11 cellular contexts compared by ENCODE assay signal in the genomic region with DNA sequence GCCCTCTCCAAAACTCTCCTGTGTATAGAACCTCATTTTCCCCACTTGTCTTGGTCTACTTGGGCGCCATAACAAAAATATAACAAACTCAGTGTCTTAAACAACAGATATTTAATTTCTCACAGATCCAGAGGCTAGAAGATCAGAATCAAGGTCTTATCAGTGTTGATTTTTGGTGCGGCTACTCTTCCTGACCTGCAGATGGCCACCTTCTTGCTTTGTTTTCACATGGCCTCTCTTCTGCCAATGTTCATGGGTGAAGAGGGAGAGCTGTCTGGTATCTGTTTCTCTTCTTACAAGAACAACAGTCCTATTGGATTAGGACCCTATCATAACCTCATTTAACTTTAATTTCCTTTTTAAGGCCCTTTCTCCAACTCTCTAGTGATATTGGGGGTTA.
DNase-seq lines count a peak whose midpoint lies in the region; ATAC-seq lines count a peak whose summit lies in the region.
"Had no signal": no experiment of that assay in that cellular context is flagged by ENCODE, and none has a peak within 500 bp of the region (broad histone marks: within the 10 kb centered on the region; RNA-seq: fewer than 3 reads in every experiment).

No MANE protein-coding gene starts in this region.

- H3K4me3 ChIP-seq in aorta (ENCODE audit: low read length in 2 of 2) = no peak overlapping the region
- H3K4me3 ChIP-seq: K562 had no signal

- no peak overlapping the region for H3K27ac ChIP-seq in aorta (ENCODE audit: low read depth in 1 of 2, low read length in 2 of 2)

- H3K4me1 ChIP-seq in aorta (ENCODE audit: control insufficient read depth in 1 of 2, insufficient read depth in 2 of 2, low read length in 2 of 2) = no peaks in the 10 kb centered on the region

- no peaks in the 10 kb centered on the region for H3K9me3 ChIP-seq in aorta (ENCODE audit: control insufficient read depth, low read length)

- DNase-seq in DMS53 treated with DMSO at 0.1 percent for 48 hours (lab: John Stamatoyannopoulos, UW; ENCODE audit: unreplicated experiment) (peak; percentile 38), HT-29 (ENCODE audit: low spot score) (peak; percentile 36), SW480 (ENCODE audit: low spot score) (peak; percentile 7), iPS-NIHi7 (ENCODE audit: extremely low spot score) (peak; percentile 23), aorta (no peak)
- DNase-seq in activated effector memory CD4-positive, alpha-beta T cell treated with anti-CD3 and anti-CD28 coated beads, Interleukin-2, amount 50 U/mL, for 16 hours = no peak
- DNase-seq: hippocampal formation; stimulated activated naive CD4-positive, alpha-beta T cell treated with Interleukin-2 at 50 U/mL for 16 hours had no signal

- H3K27me3 ChIP-seq in aorta (ENCODE audit: control insufficient read depth in 1 of 2, insufficient read depth in 2 of 2, low read length in 1 of 2) = no peaks in the 10 kb centered on the region

- 93 to 97% methylated on average over 2 of the region's 2 CpGs for WGBS in aorta, 2 donors

- H3K36me3 ChIP-seq in aorta (ENCODE audit: control insufficient read depth in 1 of 2, insufficient read depth in 2 of 2, low read length in 1 of 2) = no peaks in the 10 kb centered on the region

- intact Hi-C loops in aorta (cut with DNase I) = no loop called here

- no peak for ATAC-seq in HG03025 (IDR thresholded peaks at IDR 0.05; ENCODE audit: low FRiP score, unreplicated experiment)
- no peak for ATAC-seq in HG02571 (IDR thresholded peaks at IDR 0.05; ENCODE audit: unreplicated experiment)
- no peak for ATAC-seq in aorta (ENCODE audit: low FRiP score)
- ATAC-seq: K562 had no signal

Comparison
In these comparisons a context has a peak if more than half of its experiments do, and no peak if none do; other contexts are left out.
1. DNase-seq: peak in DMS53 treated with DMSO at 0.1 percent for 48 hours (single experiment), HT-29 (single experiment), SW480 (single experiment) and iPS-NIHi7 (single experiment); none in aorta (0 of 2) and activated effector memory CD4-positive, alpha-beta T cell treated with anti-CD3 and anti-CD28 coated beads, Interleukin-2, amount 50 U/mL, for 16 hours (single experiment).